Comparison of ENCODE assay signal across 9 cellular contexts in genomic region chr3:128076465-128076782, GRCh38. TPM values are rescaled to one million over a fixed set of nuclear protein-coding genes. Genes with fewer than 3 reads are reported as not detected.
DNase-seq lines count a peak whose midpoint lies in the region; ATAC-seq and TF ChIP-seq lines count a peak whose summit lies in the region.
"Had no signal": no experiment of that assay in that cellular context is flagged by ENCODE, and none has a peak within 500 bp of the region (broad histone marks: within the 10 kb centered on the region; RNA-seq: fewer than 3 reads in every experiment).

No MANE protein-coding gene starts in this region.

- H3K4me1 Mint-ChIP-seq in activated naive CD8-positive, alpha-beta T cell treated with anti-CD3 and anti-CD28 coated beads, Interleukin-2, amount 50 U/mL, for 24 hours: peaks cover 20% of the 10 kb centered on the region

- no peak overlapping the region for H3K27ac Mint-ChIP-seq in activated naive CD8-positive, alpha-beta T cell treated with anti-CD3 and anti-CD28 coated beads, Interleukin-2, amount 50 U/mL, for 24 hours

- H3K36me3 Mint-ChIP-seq in activated naive CD8-positive, alpha-beta T cell treated with anti-CD3 and anti-CD28 coated beads, Interleukin-2, amount 50 U/mL, for 24 hours (ENCODE audit: low read depth): peaks cover 26% of the 10 kb centered on the region

- H3K4me3 ChIP-seq in right cardiac atrium (ENCODE audit: low read length) (peak overlapping the region; percentile 43), prostate gland (peak overlapping the region; percentile 12 to 22)

- H3K4me1 ChIP-seq in ES-I3 (ENCODE audit: insufficient read depth, low read length) (peaks cover 5% of the 10 kb centered on the region; the same call in 1 of the 2 replicates), right cardiac atrium (ENCODE audit: control insufficient read depth, insufficient read depth, low read length) (peaks cover 6% of the 10 kb centered on the region), prostate gland (replicated peaks) (no peaks in the 10 kb centered on the region)

- 15% methylated on average over 18 of the region's 18 CpGs for WGBS in right cardiac atrium
- WGBS in prostate gland: 52% methylated on average over 13 of the region's 18 CpGs

- H3K9ac ChIP-seq in ES-I3 (ENCODE audit: low read depth, low read length): peak overlapping the region; percentile 71; the same call in 1 of the 2 replicates

- H3K36me3 ChIP-seq in ES-I3 (ENCODE audit: insufficient read depth, low read length) (peaks cover 4% of the 10 kb centered on the region; the same call in 1 of the 2 replicates), prostate gland (no peaks in the 10 kb centered on the region)

- no peaks in the 10 kb centered on the region for H3K27me3 ChIP-seq in right cardiac atrium (ENCODE audit: control insufficient read depth, insufficient read depth)
- H3K27me3 ChIP-seq in prostate gland (replicated peaks; ENCODE audit: insufficient read depth): no peaks in the 10 kb centered on the region

- intact Hi-C loops in right cardiac atrium (cut with DNase I) (loop anchor here in 3 of 4 donors (5.0 to 10.0 kb wide), 3 partner anchors 56 to 418 kb away; partner anchors contain the start of gene GATA2 (in 1 of the 3)), prostate gland (cut with DNase I) (loop anchor here (5.0 kb wide), 1 partner anchor 421 kb away; no protein-coding TSS in a partner anchor)

- H3K4me3 Mint-ChIP-seq in activated naive CD8-positive, alpha-beta T cell treated with anti-CD3 and anti-CD28 coated beads, Interleukin-2, amount 50 U/mL, for 24 hours: peak overlapping the region; percentile 48

- DNase-seq in activated naive CD8-positive, alpha-beta T cell treated with anti-CD3 and anti-CD28 coated beads, Interleukin-2, amount 50 U/mL, for 24 hours: no peak
- DNase-seq in right cardiac atrium (peak in 2 of 3 donors; percentile 42 to 71), prostate gland (ENCODE audit: low spot score) (no peak), amniotic stem cell (lab: John Stamatoyannopoulos, UW) (no peak), hepatic stellate cell (ENCODE audit: low spot score) (no peak), RKO (ENCODE audit: low spot score) (no peak)
- DNase-seq: NCI-H2227 treated with DMSO at 0.1 percent for 48 hours had no signal

- H3K27me3 Mint-ChIP-seq in activated naive CD8-positive, alpha-beta T cell treated with anti-CD3 and anti-CD28 coated beads, Interleukin-2, amount 50 U/mL, for 24 hours: no peaks in the 10 kb centered on the region

- ATAC-seq in activated naive CD8-positive, alpha-beta T cell treated with anti-CD3 and anti-CD28 coated beads, Interleukin-2, amount 50 U/mL, for 24 hours: no peak
- peak; percentile 22 to 27 for ATAC-seq in right cardiac atrium
- ATAC-seq in HG03439 (IDR thresholded peaks at IDR 0.05; ENCODE audit: unreplicated experiment): no peak

- H3K9me3 ChIP-seq in ES-I3 (ENCODE audit: control insufficient read depth, insufficient read depth, low read length): no peaks in the 10 kb centered on the region
- H3K9me3 ChIP-seq in right cardiac atrium (ENCODE audit: control insufficient read depth, low read length): no peaks in the 10 kb centered on the region
- H3K9me3 ChIP-seq in prostate gland: no peaks in the 10 kb centered on the region

- H3K9me3 Mint-ChIP-seq in activated naive CD8-positive, alpha-beta T cell treated with anti-CD3 and anti-CD28 coated beads, Interleukin-2, amount 50 U/mL, for 24 hours: no peaks in the 10 kb centered on the region

- H3K27ac ChIP-seq in right cardiac atrium (ENCODE audit: low read length) (peak overlapping the region; percentile 60), prostate gland (no peak overlapping the region)

- no peak for TF ChIP-seq POLR2A in prostate gland (IDR thresholded peaks at IDR 0.05)

- no peak for TF ChIP-seq CTCF in prostate gland (IDR thresholded peaks at IDR 0.05)

RNA-seq across cellular contexts. Expression of gene SEC61A1, which starts 24.2 kb away (rescaled TPM):
- total RNA-seq in right cardiac atrium (100 to 1,000 TPM in 1 of 4 donors, 10 to 100 TPM in 3; 64.0 to 129 (median 83.9) TPM), prostate gland (100 to 1,000 TPM; 166 to 195 TPM)
- polyA plus RNA-seq in right cardiac atrium: 52.5 TPM

RNA-seq across cellular contexts. Expression of gene RUVBL1, which starts 47.2 kb away (rescaled TPM):
- total RNA-seq in right cardiac atrium: 10 to 100 TPM; 20.9 to 27.1 (median 26.6) TPM
- 28.9 TPM for polyA plus RNA-seq in right cardiac atrium
- 10 to 100 TPM; 24.0 to 28.1 TPM for total RNA-seq in prostate gland

Comparison
In these comparisons a context has a peak if more than half of its experiments do, and no peak if none do; other contexts are left out.
1. ATAC-seq: peak in right cardiac atrium (2 of 2); none in activated naive CD8-positive, alpha-beta T cell treated with anti-CD3 and anti-CD28 coated beads, Interleukin-2, amount 50 U/mL, for 24 hours (single experiment) and HG03439 (single experiment).
2. DNase-seq: peak in right cardiac atrium (2 of 3); none in activated naive CD8-positive, alpha-beta T cell treated with anti-CD3 and anti-CD28 coated beads, Interleukin-2, amount 50 U/mL, for 24 hours (single experiment), prostate gland (single experiment), amniotic stem cell (single experiment), hepatic stellate cell (single experiment) and RKO (single experiment).